Comparison of ENCODE assay signal across 8 cellular contexts in genomic region chr17:50559674-50560184, GRCh38. TPM values are rescaled to one million over a fixed set of nuclear protein-coding genes. Genes with fewer than 3 reads are reported as not detected.
DNase-seq lines count a peak whose midpoint lies in the region; ATAC-seq and TF ChIP-seq lines count a peak whose summit lies in the region.

No MANE protein-coding gene starts in this region.

- BruUV-seq in A673 (replicated peaks; lab: Mats Ljungman, UMichigan) = no TSS peak

- peak overlapping the region; percentile 98 for H3K4me2 ChIP-seq in mesendoderm (ENCODE audit: low read length)

- TF ChIP-seq CTCF in A673 (conservative IDR thresholded peaks at IDR 0.05; ENCODE audit: low read depth, low read length) (no peak), GM13977 (IDR thresholded peaks at IDR 0.05; ENCODE audit: extremely low read depth, insufficient read depth, missing control alignments) (no peak), thyroid gland (IDR thresholded peaks at IDR 0.05) (no peak)

- DNase-seq in A673 (ENCODE audit: low spot score) = peak; percentile 92
- DNase-seq in GM13977 (ENCODE audit: low spot score) = peak; percentile 76
- peak; percentile 84 for DNase-seq in SK-MEL-5 (ENCODE audit: low read depth, low spot score)
- DNase-seq in mesendoderm = peak; percentile 97
- DNase-seq in thyroid gland = peak; percentile 30 to 48

- H3K4me3 ChIP-seq in A673 (ENCODE audit: low read depth, low read length, poor library complexity, severe bottlenecking) (peak overlapping the region; percentile 59), duodenal mucosa (ENCODE audit: low read depth in 1 of 2, low read length in 2 of 2) (peak overlapping the region; percentile 65 to 68), mesendoderm (ENCODE audit: low read length) (peak overlapping the region; percentile 54), thyroid gland (replicated peaks in 1 of 3) (peak overlapping the region in 1 of 3 donors; percentile 29)

- H3K4ac ChIP-seq in mesendoderm (ENCODE audit: low read depth, low read length) = no peak overlapping the region

- POLR2A ChIA-PET in A673 (lab: Charles Lee; ENCODE audit: low non-redundant PET) = no interaction called here

- in situ Hi-C loops in GM13977 (cut with MboI; ENCODE audit: low pct_unique_long_range_greater_than_20kb, low sequenced_read_pairs, unreplicated experiment) = no loop called here
- in situ Hi-C loops in SK-MEL-5 (cut with HindIII; ENCODE audit: low pct_unique_long_range_greater_than_20kb, low sequenced_read_pairs) = no loop called here

- H2BK15ac ChIP-seq in mesendoderm (replicated peaks; ENCODE audit: low read depth) = no peak overlapping the region

- H3K9ac ChIP-seq in duodenal mucosa (ENCODE audit: low read depth in 1 of 2, low read length in 2 of 2) (no peak overlapping the region), mesendoderm (ENCODE audit: low read length) (peak overlapping the region; percentile 74)

- TF ChIP-seq POLR2A in thyroid gland (IDR thresholded peaks at IDR 0.05) = no peak

- H3K27ac ChIP-seq in A673 (ENCODE audit: low read depth, low read length, poor library complexity, severe bottlenecking) (peak overlapping the region; percentile 46), duodenal mucosa (ENCODE audit: low read depth, low read length) (no peak overlapping the region), mesendoderm (ENCODE audit: low read depth, low read length) (no peak overlapping the region), thyroid gland (no peak overlapping the region)

- H4K5ac ChIP-seq in mesendoderm (ENCODE audit: low read length) = no peak overlapping the region

- peak overlapping the region; percentile 93 for H3K56ac ChIP-seq in mesendoderm (ENCODE audit: low read length)

- H2BK120ac ChIP-seq in mesendoderm (ENCODE audit: low read depth, low read length) = no peak overlapping the region

- intact Hi-C loops in A673 (cut with micrococcal nuclease; ENCODE audit: unreplicated experiment) = loop anchor here (5.0 kb wide), 1 partner anchor 43 kb away; no protein-coding TSS in a partner anchor
- intact Hi-C loops in thyroid gland (cut with DNase I) = no loop called here

- peaks cover 42% of the 10 kb centered on the region for H3K4me1 ChIP-seq in A673 (ENCODE audit: insufficient read depth, low read length, poor library complexity, severe bottlenecking)
- peaks cover 16% of the 10 kb centered on the region in 2 donors for H3K4me1 ChIP-seq in duodenal mucosa (ENCODE audit: control insufficient read depth in 1 of 2, insufficient read depth in 2 of 2, low read length in 2 of 2)
- peaks cover 11% of the 10 kb centered on the region for H3K4me1 ChIP-seq in mesendoderm (ENCODE audit: control insufficient read depth, low read depth, low read length)
- H3K4me1 ChIP-seq in thyroid gland = peaks cover 58 to 67% of the 10 kb centered on the region in 2 donors

- H4K8ac ChIP-seq in mesendoderm (ENCODE audit: low read depth, low read length) = no peak overlapping the region

- no peaks in the 10 kb centered on the region for H3K79me2 ChIP-seq in mesendoderm (ENCODE audit: control insufficient read depth, insufficient read depth, low read length)

- H3K23ac ChIP-seq in mesendoderm (ENCODE audit: low read length) = no peak overlapping the region

- CTCF ChIA-PET in A673 (lab: Charles Lee) = interaction anchor here (1.3 kb wide), 1 partner anchor 9 kb away, joined by 4 read pairs; no protein-coding TSS in a partner anchor

- no peak overlapping the region for H2BK5ac ChIP-seq in mesendoderm (ENCODE audit: low read length)

- H3K79me1 ChIP-seq in mesendoderm (ENCODE audit: low read length) = no peaks in the 10 kb centered on the region

- no peak overlapping the region for H2AK5ac ChIP-seq in mesendoderm (ENCODE audit: low read length)

- H3K36me3 ChIP-seq in A673 (ENCODE audit: insufficient read depth, low read length, poor library complexity, severe bottlenecking) = no peaks in the 10 kb centered on the region
- H3K36me3 ChIP-seq in duodenal mucosa (ENCODE audit: control insufficient read depth in 1 of 2, insufficient read depth in 2 of 2, low read length in 2 of 2) = peaks cover 0 to under 1% of the 10 kb centered on the region in 2 donors
- H3K36me3 ChIP-seq in mesendoderm (ENCODE audit: control insufficient read depth, insufficient read depth, low read length) = no peaks in the 10 kb centered on the region
- peaks cover 0 to 7% of the 10 kb centered on the region in 2 donors for H3K36me3 ChIP-seq in thyroid gland

- no CpG with 5 or more reads among the region's 27 CpGs for WGBS in mesendoderm (ENCODE audit: extremely low coverage, insufficient coverage, low lambda C conversion rate)
- 0 to 7% methylated on average over 5 to 26 of the region's 27 CpGs for WGBS in thyroid gland, 2 donors

- H3K18ac ChIP-seq in mesendoderm (ENCODE audit: low read length) = peak overlapping the region; percentile 64

- H3K9me3 ChIP-seq in A673 (ENCODE audit: low read depth, low read length, poor library complexity, severe bottlenecking) = no peaks in the 10 kb centered on the region
- H3K9me3 ChIP-seq in duodenal mucosa (ENCODE audit: control insufficient read depth in 1 of 2, low read length in 2 of 2) = no peaks in the 10 kb centered on the region
- H3K9me3 ChIP-seq in thyroid gland = no peaks in the 10 kb centered on the region

- H3K27me3 ChIP-seq in A673 (replicated peaks; ENCODE audit: insufficient read depth, low read depth, low read length, poor library complexity) = peaks cover 11% of the 10 kb centered on the region
- H3K27me3 ChIP-seq in duodenal mucosa (ENCODE audit: control insufficient read depth in 1 of 2, insufficient read depth in 2 of 2, low read length in 2 of 2) = peaks cover 50 to 55% of the 10 kb centered on the region in 2 donors
- no peaks in the 10 kb centered on the region for H3K27me3 ChIP-seq in mesendoderm (ENCODE audit: insufficient read depth, low read length, poor library complexity)
- H3K27me3 ChIP-seq in thyroid gland = peaks cover 10% of the 10 kb centered on the region

- ATAC-seq in GM21825 (IDR thresholded peaks at IDR 0.05; ENCODE audit: unreplicated experiment) = no peak
- no peak for ATAC-seq in GM18909 (IDR thresholded peaks at IDR 0.05; ENCODE audit: poor library complexity, unreplicated experiment)

RNA-seq across cellular contexts. Expression of gene CACNA1G, which starts 0.8 kb away (rescaled TPM):
- total RNA-seq in A673 (2021) (7.1 and 10.8 TPM in 2 replicates), thyroid gland (1 to 10 TPM in 1 of 4 donors, under 1 TPM in 3; 0.13 to 3.3 (median 0.52) TPM)
- total RNA-seq in SK-MEL-5 (2014; rRNA removed; shearing (Covaris generic)) = not detected in 2 replicates
- polyA plus RNA-seq in SK-MEL-5 (2015; cell fraction: cytosol; rRNA removed) = 0.01 and 0.03 TPM in 2 replicates
- 0.17 TPM in 1 of 2 replicates, not detected in the other for polyA plus RNA-seq in SK-MEL-5 (2015; cell fraction: nucleus; rRNA removed)
- polyA plus RNA-seq in mesendoderm (2013, experiment 1 of 2) = 1.8 TPM
- 1.6 TPM for polyA plus RNA-seq in mesendoderm (2013, experiment 2 of 2)

RNA-seq across cellular contexts. Expression of gene SPATA20, which starts 12.8 kb away (rescaled TPM):
- total RNA-seq in A673 (2021) (11.1 and 16.5 TPM in 2 replicates), thyroid gland (100 to 1,000 TPM in 3 of 4 donors, 10 to 100 TPM in 1; 94.9 to 177 (median 125) TPM)
- 46.6 and 50.9 TPM in 2 replicates for total RNA-seq in SK-MEL-5 (2014; rRNA removed; shearing (Covaris generic))
- polyA plus RNA-seq in SK-MEL-5 (2015; cell fraction: cytosol; rRNA removed) = 142 and 169 TPM in 2 replicates
- 1,813 and 2,737 TPM in 2 replicates for polyA plus RNA-seq in SK-MEL-5 (2015; cell fraction: nucleus; rRNA removed)
- polyA plus RNA-seq in mesendoderm (2013, experiment 1 of 2) = 9.8 TPM
- polyA plus RNA-seq in mesendoderm (2013, experiment 2 of 2) = 9.4 TPM

RNA-seq across cellular contexts. Expression of gene EPN3, which starts 27.2 kb away (rescaled TPM):
- total RNA-seq in A673 (2021) (0.09 TPM in 1 of 2 replicates, not detected in the other), thyroid gland (10 to 100 TPM in 1 of 4 donors, 1 to 10 TPM in 1, under 1 TPM in 1, not detected in 1; 0.63 to 31.6 (median 3.5) TPM)
- total RNA-seq in SK-MEL-5 (2014; rRNA removed; shearing (Covaris generic)) = 0.03 TPM in 1 of 2 replicates, not detected in the other
- polyA plus RNA-seq in SK-MEL-5 (2015; cell fraction: cytosol; rRNA removed) = not detected in 2 replicates
- not detected in 2 replicates for polyA plus RNA-seq in SK-MEL-5 (2015; cell fraction: nucleus; rRNA removed)
- polyA plus RNA-seq in mesendoderm (2013, experiment 1 of 2) = 3.7 TPM
- polyA plus RNA-seq in mesendoderm (2013, experiment 2 of 2) = 3.0 TPM

RNA-seq across cellular contexts. Expression of gene MYCBPAP, which starts 51.5 kb away (rescaled TPM):
- total RNA-seq in A673 (2021) = 0.92 and 1.2 TPM in 2 replicates
- total RNA-seq in SK-MEL-5 (2014; rRNA removed; shearing (Covaris generic)) = 0.32 and 1.5 TPM in 2 replicates
- polyA plus RNA-seq in SK-MEL-5 (2015; cell fraction: cytosol; rRNA removed) = 0.28 and 0.50 TPM in 2 replicates
- 1.4 TPM in 2 replicates for polyA plus RNA-seq in SK-MEL-5 (2015; cell fraction: nucleus; rRNA removed)
- polyA plus RNA-seq in mesendoderm (2013, experiment 1 of 2) = 0.17 TPM
- polyA plus RNA-seq in mesendoderm (2013, experiment 2 of 2) = 0.15 TPM
- 1 to 10 TPM in 3 of 4 donors, under 1 TPM in 1; 0.78 to 3.2 (median 1.6) TPM for total RNA-seq in thyroid gland

Comparison
In these comparisons a context has a peak if more than half of its experiments do, and no peak if none do; other contexts are left out.
1. DNase-seq: peak in every context shown above with its lines; median percentile 97 in mesendoderm; 92 in A673; 84 in SK-MEL-5; 76 in GM13977; 39 in thyroid gland.